ENCODE assay signal across 12 cellular contexts in the genomic region with DNA sequence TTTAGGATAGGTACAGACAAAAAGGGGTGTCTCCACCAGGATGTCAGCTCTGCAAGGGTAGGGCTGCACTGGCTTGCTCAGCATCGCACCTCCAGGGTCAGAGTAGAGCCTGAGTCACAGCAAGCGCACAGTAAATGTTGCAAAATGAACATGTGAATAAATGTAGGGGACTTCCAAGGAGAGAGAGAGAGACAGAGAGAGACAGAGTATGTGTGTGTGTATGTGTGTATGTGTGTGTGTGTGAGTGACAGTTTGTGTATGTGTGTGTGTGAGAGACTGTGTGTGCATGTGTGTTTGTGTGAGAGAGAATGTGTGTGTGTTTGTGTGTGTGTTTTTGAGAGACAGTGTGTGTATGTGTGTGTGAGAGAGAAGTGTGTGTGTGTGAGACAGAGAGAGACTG.
DNase-seq lines count a peak whose midpoint lies in the region; ATAC-seq and TF ChIP-seq lines count a peak whose summit lies in the region.
"Had no signal": no experiment of that assay in that cellular context is flagged by ENCODE, and none has a peak within 500 bp of the region (broad histone marks: within the 10 kb centered on the region; RNA-seq: fewer than 3 reads in every experiment).

No MANE protein-coding gene starts in this region.

- no peak overlapping the region for H3K27ac ChIP-seq in Panc1 (ENCODE audit: low read length)

- H3K4me1 Mint-ChIP-seq in activated CD8-positive, alpha-beta memory T cell treated with anti-CD3 and anti-CD28 coated beads, Interleukin-2, amount 10 ng/mL, durations not matched to agents 7 days and 5 days = no peaks in the 10 kb centered on the region

- H3K36me3 Mint-ChIP-seq in activated CD8-positive, alpha-beta memory T cell treated with anti-CD3 and anti-CD28 coated beads, Interleukin-2, amount 10 ng/mL, durations not matched to agents 7 days and 5 days = no peaks in the 10 kb centered on the region

- in situ Hi-C loops in Panc1 (cut with HindIII; ENCODE audit: low pct_unique_long_range_greater_than_20kb, low sequenced_read_pairs) = no loop called here

- peak; percentile 23 for ATAC-seq in activated CD8-positive, alpha-beta memory T cell treated with anti-CD3 and anti-CD28 coated beads, Interleukin-2, amount 10 ng/mL, durations not matched to agents 7 days and 5 days
- ATAC-seq in Panc1 (0 out of 2 replicates have a peak, but pooled peaks have one; percentile 58), esophagus mucosa (peak; percentile 93)
- ATAC-seq: right cardiac atrium had no signal

- H3K4me1 ChIP-seq in Panc1 (ENCODE audit: control insufficient read depth, insufficient read depth, low read length) = no peaks in the 10 kb centered on the region

- no peak overlapping the region for H3K4me3 ChIP-seq in Panc1 (ENCODE audit: low read depth in 2 of 2, low read length in 2 of 2)

- no TSS peak for BruUV-seq in Panc1 (replicated peaks; lab: Mats Ljungman, UMichigan)

- intact Hi-C loops in Panc1 (cut with micrococcal nuclease; ENCODE audit: unreplicated experiment) = no loop called here
- intact Hi-C loops in posterior vena cava (cut with DNase I) = no loop called here

- CTCF ChIA-PET in activated CD8-positive, alpha-beta memory T cell treated with anti-CD3 and anti-CD28 coated beads, Interleukin-2, amount 10 ng/mL, durations not matched to agents 7 days and 5 days (lab: Charles Lee) = no interaction called here
- CTCF ChIA-PET in Panc1 (lab: Charles Lee) = no interaction called here

- DNase-seq in activated CD8-positive, alpha-beta memory T cell treated with anti-CD3 and anti-CD28 coated beads, Interleukin-2, amount 10 ng/mL, durations not matched to agents 7 days and 5 days = no peak
- no peak for DNase-seq in activated CD8-positive, alpha-beta memory T cell treated with anti-CD3 and anti-CD28 coated beads, Interleukin-2, amount 50 U/mL, for 4 hours
- DNase-seq in Panc1 (ENCODE audit: low read depth, low spot score) = no peak
- DNase-seq in posterior vena cava (ENCODE audit: low spot score) = peak; percentile 18
- no peak for DNase-seq in NCI-H446 (lab: John Stamatoyannopoulos, UW)
- DNase-seq in HuH-7 (ENCODE audit: low spot score) = no peak
- no peak for DNase-seq in SHP77 (lab: John Stamatoyannopoulos, UW)
- DNase-seq: ACHN, NCI-H1092 treated with DMSO at 0.1 percent for 48 hours, NCI-H524 treated with DMSO at 0.1 percent for 48 hours, right cardiac atrium had no signal

- H3K27me3 ChIP-seq in Panc1 (ENCODE audit: control insufficient read depth, insufficient read depth, low read length) = peaks cover 2% of the 10 kb centered on the region; the same call in 1 of the 2 replicates

- POLR2A ChIA-PET in Panc1 (lab: Charles Lee) = no interaction called here

- H3K4me3 Mint-ChIP-seq in activated CD8-positive, alpha-beta memory T cell treated with anti-CD3 and anti-CD28 coated beads, Interleukin-2, amount 10 ng/mL, durations not matched to agents 7 days and 5 days = no peak overlapping the region

- no peaks in the 10 kb centered on the region for H3K36me3 ChIP-seq in Panc1 (ENCODE audit: control insufficient read depth, insufficient read depth, low read length)

- H3K27me3 Mint-ChIP-seq in activated CD8-positive, alpha-beta memory T cell treated with anti-CD3 and anti-CD28 coated beads, Interleukin-2, amount 10 ng/mL, durations not matched to agents 7 days and 5 days = peaks cover 5% of the 10 kb centered on the region

- TF ChIP-seq CTCF in Panc1 (IDR thresholded peaks at IDR 0.05) = no peak

- H3K9me3 Mint-ChIP-seq in activated CD8-positive, alpha-beta memory T cell treated with anti-CD3 and anti-CD28 coated beads, Interleukin-2, amount 10 ng/mL, durations not matched to agents 7 days and 5 days (ENCODE audit: low read depth) = peaks cover 3% of the 10 kb centered on the region

- H3K27ac Mint-ChIP-seq in activated CD8-positive, alpha-beta memory T cell treated with anti-CD3 and anti-CD28 coated beads, Interleukin-2, amount 10 ng/mL, durations not matched to agents 7 days and 5 days = no peak overlapping the region

- H3K9me3 ChIP-seq in Panc1 (ENCODE audit: control insufficient read depth, insufficient read depth, low read depth, low read length) = no peaks in the 10 kb centered on the region

Comparison
In these comparisons a context has a peak if more than half of its experiments do, and no peak if none do; other contexts are left out.
1. ATAC-seq: peak in every context shown above with its lines; median percentile 93 in esophagus mucosa; 58 in Panc1; 23 in activated CD8-positive, alpha-beta memory T cell treated with anti-CD3 and anti-CD28 coated beads, Interleukin-2, amount 10 ng/mL, durations not matched to agents 7 days and 5 days.